20 cellular contexts compared by ENCODE assay signal in the genomic region with DNA sequence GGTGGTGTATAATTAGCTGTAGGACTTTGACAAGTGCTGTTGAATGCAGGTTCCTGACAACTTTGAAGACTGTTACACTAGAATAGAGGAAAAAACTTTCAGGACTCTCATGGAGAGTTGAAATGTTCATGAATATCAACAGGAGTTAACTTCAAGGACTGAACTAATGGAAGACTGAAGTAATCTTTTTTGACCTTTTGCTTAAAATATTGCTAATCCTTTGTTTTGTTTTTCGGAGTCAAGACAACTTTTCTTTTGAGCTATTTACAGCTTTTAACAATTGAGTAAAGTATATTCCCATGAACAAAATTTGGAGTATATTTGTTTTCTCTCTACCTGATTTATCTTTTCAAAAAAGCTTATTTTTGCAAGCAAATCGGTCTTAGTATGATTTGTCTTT.
"Had no signal": no experiment of that assay in that cellular context is flagged by ENCODE, and none has a peak within 500 bp of the region (broad histone marks: within the 10 kb centered on the region; RNA-seq: fewer than 3 reads in every experiment).

No MANE protein-coding gene starts in this region.

- H3K4me3 ChIP-seq: colonic mucosa, gastrocnemius medialis, heart right ventricle, mucosa of descending colon, spleen, stomach, thoracic aorta, transverse colon had no signal

- H3K9me3 ChIP-seq: colonic mucosa, gastrocnemius medialis, mucosa of descending colon, neutrophil, stomach, thoracic aorta, transverse colon had no signal

- DNase-seq: colonic mucosa; effector CD4-positive, alpha-beta T cell; gastrocnemius medialis; heart right ventricle; hypothalamus; islet precursor cell; mammary epithelial cell; mucosa of descending colon; naive thymus-derived CD8-positive, alpha-beta T cell; posterior cingulate gyrus; spleen; stimulated activated CD4-positive, alpha-beta T cell treated with anti-CD3 and anti-CD28 coated beads, Interleukin-15, amount 100 ng/mL, for 24 hours; stimulated activated CD4-positive, alpha-beta T cell treated with anti-CD3 and anti-CD28 coated beads, Interleukin-2, amount 100 ng/mL, for 24 hours; stimulated activated CD4-positive, alpha-beta T cell treated with anti-CD3 and anti-CD28 coated beads, Interleukin-4, amount 100 ng/mL, for 4 hours; stimulated activated naive CD4-positive, alpha-beta T cell; stomach; substantia nigra; transverse colon had no signal

- H3K36me3 ChIP-seq: colonic mucosa, gastrocnemius medialis, heart right ventricle, neutrophil, spleen, stomach, thoracic aorta, transverse colon had no signal

- H3K27ac ChIP-seq: colonic mucosa, gastrocnemius medialis, heart right ventricle, neutrophil, spleen, stomach, thoracic aorta, transverse colon had no signal

- H3K4me1 ChIP-seq: colonic mucosa, gastrocnemius medialis, heart right ventricle, spleen, stomach, transverse colon had no signal

- H3K27me3 ChIP-seq: colonic mucosa, gastrocnemius medialis, heart right ventricle, neutrophil, spleen, stomach, transverse colon had no signal
